ENCODE assay signal across 22 cellular contexts in genomic region chr10:13809447-13809846, GRCh38.
DNase-seq lines count a peak whose midpoint lies in the region; FAIRE-seq and TF ChIP-seq lines count a peak whose summit lies in the region.
"Had no signal": no experiment of that assay in that cellular context is flagged by ENCODE, and none has a peak within 500 bp of the region (broad histone marks: within the 10 kb centered on the region; RNA-seq: fewer than 3 reads in every experiment).

No MANE protein-coding gene starts in this region.

- H3K9ac ChIP-seq in H1 (replicated peaks in 1 of 4; ENCODE audit: extremely low read depth in 1 of 4, low read depth in 3 of 4, low read length in 3 of 4), result no peak overlapping the region
- H3K9ac ChIP-seq in mesenchymal stem cell (ENCODE audit: low read length), result no peak overlapping the region

- no peaks in the 10 kb centered on the region for H3K79me2 ChIP-seq in H1 (ENCODE audit: control insufficient read depth in 1 of 2, insufficient read depth in 2 of 2, low read length in 2 of 2)

- TF ChIP-seq CTCF in H1 (IDR thresholded peaks at IDR 0.05; ENCODE audit: control extremely low read depth in 1 of 3, insufficient read depth in 1 of 3, low read depth in 1 of 3, low read length in 3 of 3) (no peak), testis (IDR thresholded peaks at IDR 0.05) (no peak)

- DNase-seq in T-helper 2 cell treated with Interferon-gamma antibody and Interleukin-4, amounts not matched to agents 5 μg/mL and 100 μg/mL, for 36 hours (ENCODE audit: low spot score), result no peak
- DNase-seq in T-helper 2 cell (no peak), H1 (ENCODE audit: low read depth in 1 of 2, low spot score in 2 of 2) (peak; percentile 57 to 80), mesenchymal stem cell (no peak), urothelium cell line (ENCODE audit: low spot score) (peak; percentile 26), inferior parietal cortex (ENCODE audit: extremely low spot score) (no peak), testis (no peak)
- no peak for DNase-seq in activated naive CD8-positive, alpha-beta T cell treated with anti-CD3 and anti-CD28 coated beads for 36 hours
- DNase-seq: activated CD4-positive, CD25-positive, alpha-beta regulatory T cell treated with anti-CD3 and anti-CD28 coated beads, Interleukin-2, amount 50 U/mL, for 72 hours; Calu3; EL; heart right ventricle; natural killer cell; NCI-H1092 treated with DMSO at 0.1 percent for 48 hours; NCI-H524; small intestine; stimulated activated CD4-positive, alpha-beta T cell treated with anti-CD3 and anti-CD28 coated beads, Interleukin-2, amount 100 ng/mL, for 48 hours; trophoblast cell had no signal

- peak overlapping the region; percentile 75; the same call in 1 of the 2 replicates for H2BK12ac ChIP-seq in H1 (ENCODE audit: low read depth, low read length)
- peak overlapping the region; percentile 89 to 96 for H2BK12ac ChIP-seq in mesenchymal stem cell (ENCODE audit: low read length in 2 of 2)

- peaks cover 11% of the 10 kb centered on the region for H3K4me1 Mint-ChIP-seq in T-helper 2 cell treated with Interferon-gamma antibody and Interleukin-4, amounts not matched to agents 5 μg/mL and 100 μg/mL, for 36 hours (ENCODE audit: low read depth)
- peaks cover 5% of the 10 kb centered on the region for H3K4me1 Mint-ChIP-seq in activated naive CD8-positive, alpha-beta T cell treated with anti-CD3 and anti-CD28 coated beads for 36 hours
- H3K4me1 Mint-ChIP-seq: natural killer cell had no signal

- H4K5ac ChIP-seq in H1 (ENCODE audit: insufficient read length, low read depth, low read length), result no peak overlapping the region

- no peak for TF ChIP-seq EP300 in H1 (IDR thresholded peaks at IDR 0.05; ENCODE audit: borderline replicate concordance in 1 of 2, low read depth in 2 of 2, low read length in 2 of 2)

- peaks cover 6% of the 10 kb centered on the region for H3K27me3 Mint-ChIP-seq in T-helper 2 cell treated with Interferon-gamma antibody and Interleukin-4, amounts not matched to agents 5 μg/mL and 100 μg/mL, for 36 hours (ENCODE audit: low read depth)
- peaks cover 4% of the 10 kb centered on the region for H3K27me3 Mint-ChIP-seq in activated naive CD8-positive, alpha-beta T cell treated with anti-CD3 and anti-CD28 coated beads for 36 hours
- H3K27me3 Mint-ChIP-seq: activated naive CD8-positive, alpha-beta T cell; stimulated activated naive CD8-positive, alpha-beta T cell treated with anti-CD3 and anti-CD28 coated beads, Interleukin-15, Interleukin-2, amounts not matched to agents 100 ng/mL and 50 ng/mL, for 24 hours had no signal

- no peak overlapping the region for H3K14ac ChIP-seq in H1 (ENCODE audit: insufficient read length)
- H3K14ac ChIP-seq in mesenchymal stem cell (ENCODE audit: low read length in 2 of 2), result peak overlapping the region in 1 of 2 experiments; percentile 41

- H3K27ac ChIP-seq in H1 (ENCODE audit: low read depth, low read length) (peak overlapping the region; percentile 74; the same call in 1 of the 2 replicates), mesenchymal stem cell (ENCODE audit: low read length, poor library complexity, severe bottlenecking) (no peak overlapping the region), testis (no peak overlapping the region)
- H3K27ac ChIP-seq: 22Rv1 had no signal

- H4K20me1 ChIP-seq in H1 (replicated peaks in 1 of 2; ENCODE audit: control insufficient read depth in 1 of 2, insufficient read depth in 2 of 2, low read length in 2 of 2), result no peaks in the 10 kb centered on the region

- no peaks in the 10 kb centered on the region for H3K27me3 ChIP-seq in H1 (replicated peaks in 1 of 4; ENCODE audit: control insufficient read depth in 3 of 4, extremely low read depth in 1 of 4, insufficient read depth in 3 of 4, low read length in 3 of 4)
- H3K27me3 ChIP-seq in mesenchymal stem cell (ENCODE audit: control insufficient read depth in 1 of 2, insufficient read depth in 1 of 2, low read length in 2 of 2), result no peaks in the 10 kb centered on the region
- no peaks in the 10 kb centered on the region for H3K27me3 ChIP-seq in testis
- H3K27me3 ChIP-seq: heart right ventricle had no signal

- H3K36me3 ChIP-seq in H1 (ENCODE audit: control insufficient read depth in 2 of 4, insufficient read depth in 4 of 4, low read length in 3 of 4), result no peaks in the 10 kb centered on the region
- peaks cover 6 to 7% of the 10 kb centered on the region in 2 experiments for H3K36me3 ChIP-seq in mesenchymal stem cell (ENCODE audit: control insufficient read depth in 1 of 2, insufficient read depth in 2 of 2, low read depth in 1 of 2, low read length in 2 of 2)
- no peaks in the 10 kb centered on the region for H3K36me3 ChIP-seq in testis (ENCODE audit: low read depth, missing control alignments)

- H3K56ac ChIP-seq in H1 (replicated peaks; ENCODE audit: insufficient read length, low read depth, low read length), result no peak overlapping the region

- H3K23me2 ChIP-seq in H1 (ENCODE audit: low read depth, low read length), result 0 out of 2 replicates have a peak, but pooled peaks cover 2% of the 10 kb centered on the region

- FAIRE-seq in H1 (lab: Jason Lieb, UNC) (peak; percentile 62), urothelium cell line (lab: Jason Lieb, UNC) (no peak)
- FAIRE-seq: colon, small intestine had no signal

- H3K4me3 Mint-ChIP-seq in T-helper 2 cell treated with Interferon-gamma antibody and Interleukin-4, amounts not matched to agents 5 μg/mL and 100 μg/mL, for 36 hours, result no peak overlapping the region
- H3K4me3 Mint-ChIP-seq in activated naive CD8-positive, alpha-beta T cell treated with anti-CD3 and anti-CD28 coated beads for 36 hours, result no peak overlapping the region
- H3K4me3 Mint-ChIP-seq: activated naive CD8-positive, alpha-beta T cell; natural killer cell; stimulated activated naive CD8-positive, alpha-beta T cell treated with anti-CD3 and anti-CD28 coated beads, Interleukin-15, Interleukin-2, amounts not matched to agents 100 ng/mL and 50 ng/mL, for 24 hours had no signal

- H3K9me3 ChIP-seq in H1 (ENCODE audit: insufficient read depth in 2 of 2, low read depth in 1 of 2, low read length in 1 of 2) (no peaks in the 10 kb centered on the region), mesenchymal stem cell (ENCODE audit: control insufficient read depth, low read length) (no peaks in the 10 kb centered on the region), testis (no peaks in the 10 kb centered on the region)
- H3K9me3 ChIP-seq: heart right ventricle had no signal

- peak overlapping the region; percentile 28; the same call in 1 of the 2 replicates for H2BK20ac ChIP-seq in H1 (ENCODE audit: low read length)

- peaks cover 2 to 16% (median 10%) of the 10 kb centered on the region in 4 experiments for H3K4me1 ChIP-seq in H1 (replicated peaks in 1 of 4; ENCODE audit: control insufficient read depth in 3 of 4, insufficient read depth in 4 of 4, low read length in 3 of 4)
- peaks cover 13% of the 10 kb centered on the region for H3K4me1 ChIP-seq in mesenchymal stem cell (ENCODE audit: control insufficient read depth, insufficient read depth, low read depth, low read length)
- no peaks in the 10 kb centered on the region for H3K4me1 ChIP-seq in testis

- no peak for TF ChIP-seq POLR2A in H1 (IDR thresholded peaks at IDR 0.05; ENCODE audit: control extremely low read depth in 1 of 2, low read depth in 2 of 2, low read length in 2 of 2)
- TF ChIP-seq POLR2A in testis (IDR thresholded peaks at IDR 0.05), result no peak

- 16% methylated on average over 6 of the region's 6 CpGs; no CpG with 5 or more reads in 1 of the 2 experiments for WGBS in H1 (ENCODE audit: extremely low coverage in 1 of 2, insufficient coverage in 1 of 2, insufficient read length in 1 of 2, insufficient replicate concordance in 2 of 2, low coverage in 1 of 2, low lambda C conversion rate in 2 of 2, missing lambda C conversion rate in 1 of 2), 2 experiments
- 35% methylated on average over 6 of the region's 6 CpGs for WGBS in mesenchymal stem cell
- 67 to 73% methylated on average over 6 of the region's 6 CpGs for WGBS in testis, 2 donors

- no peak overlapping the region for H2BK120ac ChIP-seq in H1 (replicated peaks; ENCODE audit: low read depth, low read length)
- H2BK120ac ChIP-seq in mesenchymal stem cell (ENCODE audit: low read depth, low read length), result no peak overlapping the region

- H3K23ac ChIP-seq in H1 (ENCODE audit: insufficient read length) (no peak overlapping the region), mesenchymal stem cell (ENCODE audit: low read length in 2 of 2) (no peak overlapping the region)

- no peaks in the 10 kb centered on the region for H3K9me3 Mint-ChIP-seq in T-helper 2 cell treated with Interferon-gamma antibody and Interleukin-4, amounts not matched to agents 5 μg/mL and 100 μg/mL, for 36 hours
- no peaks in the 10 kb centered on the region for H3K9me3 Mint-ChIP-seq in activated naive CD8-positive, alpha-beta T cell treated with anti-CD3 and anti-CD28 coated beads for 36 hours
- H3K9me3 Mint-ChIP-seq: natural killer cell; stimulated activated naive CD8-positive, alpha-beta T cell treated with anti-CD3 and anti-CD28 coated beads, Interleukin-15, Interleukin-2, amounts not matched to agents 100 ng/mL and 50 ng/mL, for 24 hours had no signal

- no peaks in the 10 kb centered on the region for H3K36me3 Mint-ChIP-seq in T-helper 2 cell treated with Interferon-gamma antibody and Interleukin-4, amounts not matched to agents 5 μg/mL and 100 μg/mL, for 36 hours (ENCODE audit: low read depth)
- H3K36me3 Mint-ChIP-seq in activated naive CD8-positive, alpha-beta T cell treated with anti-CD3 and anti-CD28 coated beads for 36 hours, result no peaks in the 10 kb centered on the region
- H3K36me3 Mint-ChIP-seq: activated naive CD8-positive, alpha-beta T cell; natural killer cell had no signal

- H2BK15ac ChIP-seq in H1 (ENCODE audit: low read length) (no peak overlapping the region), mesenchymal stem cell (ENCODE audit: low read depth, poor library complexity, severe bottlenecking) (no peak overlapping the region)

- H2AK5ac ChIP-seq in H1 (ENCODE audit: low read depth, low read length) (peak overlapping the region; percentile 29; the same call in 1 of the 2 replicates), mesenchymal stem cell (ENCODE audit: low read length, severe bottlenecking) (peak overlapping the region; percentile 6)

- POLR2A ChIA-PET in H1 (lab: Charles Lee; ENCODE audit: partially characterized antibody), result interaction anchor here (1.2 to 1.6 kb wide), 2 partner anchors 12 to 18 kb away, joined by 4 read pairs; no protein-coding TSS in a partner anchor

- 0 out of 2 replicates have a peak overlapping the region, but pooled peaks have one; percentile 74 for H2AFZ ChIP-seq in H1 (ENCODE audit: low read length)
- no peak overlapping the region for H2AFZ ChIP-seq in mesenchymal stem cell (ENCODE audit: low read depth, low read length)

- H3K4me3 ChIP-seq in H1 (ENCODE audit: extremely low read depth in 1 of 4, insufficient read depth in 2 of 4, low read depth in 3 of 4, low read length in 4 of 4), result no peak overlapping the region; a peak in 1 of 8 replicates
- H3K4me3 ChIP-seq in mesenchymal stem cell (ENCODE audit: insufficient read depth in 1 of 2, low read depth in 1 of 2, low read length in 2 of 2), result no peak overlapping the region
- no peak overlapping the region for H3K4me3 ChIP-seq in testis
- H3K4me3 ChIP-seq: heart right ventricle had no signal

- H3K79me1 ChIP-seq in H1 (ENCODE audit: low read depth, low read length) (0 out of 2 replicates have a peak, but pooled peaks cover 4% of the 10 kb centered on the region), mesenchymal stem cell (replicated peaks; ENCODE audit: low read length, poor library complexity, severe bottlenecking) (peaks cover 9% of the 10 kb centered on the region)

- H4K8ac ChIP-seq in H1 (ENCODE audit: extremely low read depth, insufficient read depth, low read length) (no peak overlapping the region), mesenchymal stem cell (ENCODE audit: low read length) (peak overlapping the region; percentile 60)

- peak overlapping the region; percentile 67 for H4K91ac ChIP-seq in H1 (replicated peaks; ENCODE audit: insufficient read length, low read length)
- peak overlapping the region; percentile 95 for H4K91ac ChIP-seq in mesenchymal stem cell (ENCODE audit: low read length)

- peak overlapping the region; percentile 71 for H3K27ac Mint-ChIP-seq in T-helper 2 cell treated with Interferon-gamma antibody and Interleukin-4, amounts not matched to agents 5 μg/mL and 100 μg/mL, for 36 hours
- no peak overlapping the region for H3K27ac Mint-ChIP-seq in activated naive CD8-positive, alpha-beta T cell treated with anti-CD3 and anti-CD28 coated beads for 36 hours
- H3K27ac Mint-ChIP-seq: activated naive CD8-positive, alpha-beta T cell; natural killer cell; stimulated activated naive CD8-positive, alpha-beta T cell treated with anti-CD3 and anti-CD28 coated beads, Interleukin-15, Interleukin-2, amounts not matched to agents 100 ng/mL and 50 ng/mL, for 24 hours had no signal

- CTCF ChIA-PET in H1 (lab: Charles Lee; ENCODE audit: partially characterized antibody), result interaction anchor here (1.0 to 1.6 kb wide), 4 partner anchors 11 to 285 kb away, joined by 3 to 4 read pairs (median 3); no protein-coding TSS in a partner anchor

- intact Hi-C loops in testis (cut with DNase I; ENCODE audit: low total_unique reads), result no loop called here

- H3K4me2 ChIP-seq in H1 (ENCODE audit: insufficient read depth in 1 of 2, low read depth in 2 of 2, low read length in 2 of 2) (peak overlapping the region; percentile 10 to 49), mesenchymal stem cell (ENCODE audit: low read length, poor library complexity, severe bottlenecking) (peak overlapping the region; percentile 25)

- H2BK5ac ChIP-seq in H1 (ENCODE audit: low read depth, low read length) (peak overlapping the region; percentile 71; the same call in 1 of the 2 replicates), mesenchymal stem cell (ENCODE audit: low read depth, low read length, poor library complexity, severe bottlenecking) (no peak overlapping the region)

- no peak overlapping the region for H3K18ac ChIP-seq in H1 (ENCODE audit: extremely low read depth, low read length)
- peak overlapping the region; percentile 69 to 87 for H3K18ac ChIP-seq in mesenchymal stem cell (ENCODE audit: low read depth in 1 of 2, low read length in 2 of 2)

- TF ChIP-seq RAD21 in H1 (IDR thresholded peaks at IDR 0.05 in 1 of 2, conservative IDR thresholded peaks at IDR 0.05 in 1 of 2; ENCODE audit: low read depth in 2 of 2, low read length in 2 of 2), result no peak

- H3K4ac ChIP-seq in H1 (replicated peaks; ENCODE audit: insufficient read length, low read depth, low read length) (peak overlapping the region; percentile 17), mesenchymal stem cell (ENCODE audit: low read depth in 1 of 2, low read length in 2 of 2) (no peak overlapping the region)

Comparison
In these comparisons a context has a peak if more than half of its experiments do, and no peak if none do; other contexts are left out.
1. DNase-seq: peak in H1 (2 of 2) and urothelium cell line (single experiment); none in T-helper 2 cell treated with Interferon-gamma antibody and Interleukin-4, amounts not matched to agents 5 μg/mL and 100 μg/mL, for 36 hours (single experiment), T-helper 2 cell (0 of 5), mesenchymal stem cell (single experiment), inferior parietal cortex (single experiment), testis (single experiment) and activated naive CD8-positive, alpha-beta T cell treated with anti-CD3 and anti-CD28 coated beads for 36 hours (single experiment).